ENCODE assay signal across 1 cellular context in genomic region chr2:121902616-121903015, GRCh38.
TF ChIP-seq lines count a peak whose summit lies in the region.

No MANE protein-coding gene starts in this region.

TF ChIP-seq in H1, 55 proteins besides CTCF, POLR2A, EP300 and RAD21 (continued from another document):
- no peak for TF ChIP-seq KDM1A (IDR thresholded peaks at IDR 0.05; ENCODE audit: borderline replicate concordance, low read length)
- TF ChIP-seq POLR2AphosphoS5 (IDR thresholded peaks at IDR 0.05; ENCODE audit: low read depth, low read length), result no peak
- no peak for TF ChIP-seq EGR1 (IDR thresholded peaks at IDR 0.05; ENCODE audit: borderline replicate concordance, low read depth, low read length)
- TF ChIP-seq ATF2 (IDR thresholded peaks at IDR 0.05; ENCODE audit: low read length), result no peak
- TF ChIP-seq JUND (IDR thresholded peaks at IDR 0.05; ENCODE audit: low read length), result no peak
- no peak for TF ChIP-seq TEAD4 (IDR thresholded peaks at IDR 0.05; ENCODE audit: low read depth, low read length)
- no peak for TF ChIP-seq E2F6 (IDR thresholded peaks at IDR 0.05)
- no peak for TF ChIP-seq SP2 (IDR thresholded peaks at IDR 0.05; ENCODE audit: low read length)
